Comparison of ENCODE assay signal across 8 cellular contexts in genomic region chr2:120313695-120314615, GRCh38. TPM values are rescaled to one million over a fixed set of nuclear protein-coding genes. Genes with fewer than 3 reads are reported as not detected.
DNase-seq lines count a peak whose midpoint lies in the region; ATAC-seq and TF ChIP-seq lines count a peak whose summit lies in the region.

No MANE protein-coding gene starts in this region.

- peaks cover 0 to 19% of the 10 kb centered on the region in 2 donors for H3K4me1 ChIP-seq in right atrium auricular region
- peaks cover 10% of the 10 kb centered on the region for H3K4me1 ChIP-seq in mucosa of descending colon (ENCODE audit: low read depth)
- peaks cover 27% of the 10 kb centered on the region for H3K4me1 ChIP-seq in vagina

- no peak for TF ChIP-seq CTCF in right atrium auricular region (IDR thresholded peaks at IDR 0.05)
- TF ChIP-seq CTCF in cardiac fibroblast (IDR thresholded peaks at IDR 0.05; ENCODE audit: low read depth, low read length) = no peak
- no peak for TF ChIP-seq CTCF in mucosa of descending colon (IDR thresholded peaks at IDR 0.05)
- TF ChIP-seq CTCF in vagina (IDR thresholded peaks at IDR 0.05) = no peak

- H3K36me3 ChIP-seq in right atrium auricular region = no peaks in the 10 kb centered on the region
- no peaks in the 10 kb centered on the region for H3K36me3 ChIP-seq in mucosa of descending colon (ENCODE audit: low read depth)
- no peaks in the 10 kb centered on the region for H3K36me3 ChIP-seq in vagina

- H3K9me3 ChIP-seq in right atrium auricular region (no peaks in the 10 kb centered on the region), mucosa of descending colon (no peaks in the 10 kb centered on the region), vagina (no peaks in the 10 kb centered on the region)

- H3K27me3 ChIP-seq in right atrium auricular region = no peaks in the 10 kb centered on the region
- no peaks in the 10 kb centered on the region for H3K27me3 ChIP-seq in vagina

- no peak for TF ChIP-seq POLR2A in vagina (IDR thresholded peaks at IDR 0.05)

- ATAC-seq in Right ventricle myocardium inferior (peak; percentile 17), mucosa of descending colon (peak; percentile 35)

- DNase-seq in Right ventricle myocardium inferior (ENCODE audit: missing footprints) = no peak
- DNase-seq in right atrium auricular region (ENCODE audit: low spot score) = no peak
- DNase-seq in cardiac fibroblast (ENCODE audit: low read depth in 2 of 2) = no peak
- peak in 2 of 3 donors; percentile 22 to 37 for DNase-seq in mucosa of descending colon
- no peak for DNase-seq in vagina (ENCODE audit: extremely low spot score in 2 of 2)
- no peak for DNase-seq in NCI-H187 (lab: John Stamatoyannopoulos, UW)
- DNase-seq in D341Med (ENCODE audit: low spot score) = no peak
- DNase-seq in GM19240 (ENCODE audit: insufficient read length, low spot score) = no peak

- peak overlapping the region in 1 of 2 donors; percentile 29 for H3K27ac ChIP-seq in right atrium auricular region
- peak overlapping the region; percentile 81 for H3K27ac ChIP-seq in vagina

- H3K4me3 ChIP-seq in right atrium auricular region = peak overlapping the region in 1 of 2 donors; percentile 45
- peak overlapping the region; percentile 39 to 54 for H3K4me3 ChIP-seq in cardiac fibroblast (replicated peaks in 1 of 2; ENCODE audit: low read depth in 2 of 2, low read length in 2 of 2)
- no peak overlapping the region for H3K4me3 ChIP-seq in mucosa of descending colon
- peak overlapping the region; percentile 31 to 42 for H3K4me3 ChIP-seq in vagina

- intact Hi-C loops in Right ventricle myocardium inferior (cut with DNase I) = loop anchor here (1.0 to 10.0 kb wide), 5 partner anchors 61 to 609 kb away; partner anchors contain the start of gene TMEM185B
- intact Hi-C loops in mucosa of descending colon (cut with DNase I, micrococcal nuclease) = no loop called here
- intact Hi-C loops in vagina (cut with DNase I) = loop anchor here (10.0 kb wide), 1 partner anchor 89 kb away; the partner anchor contains the start of gene TMEM185B

RNA-seq across cellular contexts. Expression of gene INHBB, which starts 32.0 kb away (rescaled TPM):
- total RNA-seq in Right ventricle myocardium inferior (7.1 TPM), right atrium auricular region (1 to 10 TPM in 1 of 2 donors, under 1 TPM in 1; 0.74 to 5.9 TPM), mucosa of descending colon (under 1 TPM; 0.10 to 0.92 (median 0.29) TPM), vagina (19.4 TPM)

Comparison
In these comparisons a context has a peak if more than half of its experiments do, and no peak if none do; other contexts are left out.
1. DNase-seq: peak in mucosa of descending colon (2 of 3); none in Right ventricle myocardium inferior (single experiment), right atrium auricular region (single experiment), cardiac fibroblast (0 of 2), vagina (0 of 2), NCI-H187 (0 of 2), D341Med (single experiment) and GM19240 (single experiment).
2. intact Hi-C loops: an anchor here in Right ventricle myocardium inferior (1.0 to 10.0 kb wide) and vagina (10.0 kb wide); none called in mucosa of descending colon.